8 cellular contexts compared by ENCODE assay signal in the genomic region with DNA sequence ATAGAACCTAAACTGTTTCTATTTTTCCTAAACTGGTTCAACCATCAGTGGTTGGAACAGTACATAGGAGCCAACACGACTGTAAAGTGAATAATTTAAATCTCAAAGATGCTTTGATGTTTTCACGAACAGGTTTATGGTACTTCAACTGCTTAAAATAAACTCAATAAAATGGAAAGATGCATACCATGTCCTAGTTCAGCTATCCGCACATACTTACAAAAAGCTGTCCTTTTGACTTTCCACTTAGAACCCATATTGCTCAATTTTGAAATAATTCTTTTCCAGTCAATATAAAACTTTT. TPM values are rescaled to one million over a fixed set of nuclear protein-coding genes. Genes with fewer than 3 reads are reported as not detected.
DNase-seq lines count a peak whose midpoint lies in the region; ATAC-seq and TF ChIP-seq lines count a peak whose summit lies in the region.

No MANE protein-coding gene starts in this region.

- CTCF ChIA-PET in SK-N-SH (lab: Yijun Ruan, JAX), result interaction anchor here (1.0 to 2.9 kb wide), 5 partner anchors 8 to 205 kb away, joined by 3 to 10 read pairs (median 4); no protein-coding TSS in a partner anchor

- H3K4me1 ChIP-seq in SK-N-SH (ENCODE audit: control insufficient read depth in 1 of 2, insufficient read depth in 2 of 2, low read depth in 1 of 2, low read length in 1 of 2) (peaks cover 0 to 10% of the 10 kb centered on the region in 2 experiments; a peak in 3 of 4 replicates), hepatocyte (ENCODE audit: insufficient read depth) (peaks cover 9% of the 10 kb centered on the region)

- H3K27me3 Mint-ChIP-seq in stimulated activated naive CD8-positive, alpha-beta T cell treated with anti-CD3 and anti-CD28 coated beads, Interleukin-15, amount 100 ng/mL, for 72 hours, result no peaks in the 10 kb centered on the region

- peak overlapping the region; percentile 97 to 98 for H3K4me3 Mint-ChIP-seq in stimulated activated naive CD8-positive, alpha-beta T cell treated with anti-CD3 and anti-CD28 coated beads, Interleukin-15, amount 100 ng/mL, for 72 hours

- H3K27ac ChIP-seq in SK-N-SH (ENCODE audit: low read depth in 2 of 2, low read length in 1 of 2), result peak overlapping the region; percentile 90 to 94
- peak overlapping the region; percentile 90 for H3K27ac ChIP-seq in VCaP
- peak overlapping the region; percentile 97 for H3K27ac ChIP-seq in hepatocyte

- H4K20me1 ChIP-seq in SK-N-SH (ENCODE audit: insufficient read depth), result peaks cover 28% of the 10 kb centered on the region
- H4K20me1 ChIP-seq in hepatocyte (ENCODE audit: insufficient read depth, poor library complexity, severe bottlenecking), result no peaks in the 10 kb centered on the region

- H3K4me3 ChIP-seq in SK-N-SH (ENCODE audit: low read depth in 2 of 2, low read length in 1 of 2) (peak overlapping the region; percentile 80 to 94), hepatocyte (peak overlapping the region; percentile 63)

- no peaks in the 10 kb centered on the region for H3K9me2 ChIP-seq in SK-N-SH
- no peaks in the 10 kb centered on the region for H3K9me2 ChIP-seq in hepatocyte (replicated peaks; ENCODE audit: insufficient read depth)

- peak overlapping the region; percentile 80; the same call in 1 of the 2 replicates for H2AFZ ChIP-seq in SK-N-SH (ENCODE audit: low read depth)
- peak overlapping the region; percentile 51 for H2AFZ ChIP-seq in hepatocyte

- TF ChIP-seq CTCF in SK-N-SH (IDR thresholded peaks at IDR 0.05), result no peak
- TF ChIP-seq CTCF in VCaP (conservative IDR thresholded peaks at IDR 0.05), result no peak
- no peak for TF ChIP-seq CTCF in hepatocyte (IDR thresholded peaks at IDR 0.05; ENCODE audit: poor library complexity)

- H3K27me3 ChIP-seq in SK-N-SH (ENCODE audit: insufficient read depth), result no peaks in the 10 kb centered on the region
- no peaks in the 10 kb centered on the region for H3K27me3 ChIP-seq in hepatocyte

- H3K9ac ChIP-seq in SK-N-SH, result peak overlapping the region; percentile 91

- H3K79me2 ChIP-seq in SK-N-SH (ENCODE audit: insufficient read depth), result peaks cover 56% of the 10 kb centered on the region
- peaks cover 47% of the 10 kb centered on the region for H3K79me2 ChIP-seq in hepatocyte

- POLR2A ChIA-PET in SK-N-SH (lab: Yijun Ruan, JAX), result no interaction called here

- no peak for TF ChIP-seq EP300 in SK-N-SH (IDR thresholded peaks at IDR 0.05; ENCODE audit: borderline replicate concordance in 1 of 2, low read depth in 1 of 2, low read length in 1 of 2)

- no peaks in the 10 kb centered on the region for H3K9me3 Mint-ChIP-seq in stimulated activated naive CD8-positive, alpha-beta T cell treated with anti-CD3 and anti-CD28 coated beads, Interleukin-15, amount 100 ng/mL, for 72 hours

- TF ChIP-seq RAD21 in SK-N-SH (IDR thresholded peaks at IDR 0.05; ENCODE audit: low read length), result no peak

- ATAC-seq in SK-N-SH treated with all-trans-retinoic acid at 6 μM for 48 hours (no peak; the same call in 2 of the 3 replicates), GM21447 (IDR thresholded peaks at IDR 0.05; ENCODE audit: unreplicated experiment) (no peak)
- ATAC-seq in stimulated activated naive CD8-positive, alpha-beta T cell treated with anti-CD3 and anti-CD28 coated beads, Interleukin-15, amount 100 ng/mL, for 72 hours, result no peak

- peaks cover 40% of the 10 kb centered on the region for H3K4me1 Mint-ChIP-seq in stimulated activated naive CD8-positive, alpha-beta T cell treated with anti-CD3 and anti-CD28 coated beads, Interleukin-15, amount 100 ng/mL, for 72 hours

- DNase-seq in SK-N-SH (no peak), hepatocyte (ENCODE audit: low spot score) (no peak), SW480 (ENCODE audit: low spot score) (no peak), NCI-H774 (lab: John Stamatoyannopoulos, UW) (no peak)
- DNase-seq in stimulated activated naive CD8-positive, alpha-beta T cell treated with anti-CD3 and anti-CD28 coated beads, Interleukin-15, amount 100 ng/mL, for 72 hours, result no peak

- 5% methylated on average over 3 of the region's 3 CpGs for WGBS in SK-N-SH (ENCODE audit: low lambda C conversion rate)
- 0% methylated on average over 3 of the region's 3 CpGs for WGBS in hepatocyte (ENCODE audit: low lambda C conversion rate, missing lambda C conversion rate)

- peak overlapping the region; percentile 95 for H3K27ac Mint-ChIP-seq in stimulated activated naive CD8-positive, alpha-beta T cell treated with anti-CD3 and anti-CD28 coated beads, Interleukin-15, amount 100 ng/mL, for 72 hours

- no peaks in the 10 kb centered on the region for H3K9me3 ChIP-seq in SK-N-SH
- no peaks in the 10 kb centered on the region for H3K9me3 ChIP-seq in hepatocyte (ENCODE audit: low read depth)

- H3K36me3 ChIP-seq in SK-N-SH (replicated peaks in 1 of 2; ENCODE audit: control insufficient read depth in 1 of 2, insufficient read depth in 2 of 2, low read length in 1 of 2) (peaks cover 6 to 8% of the 10 kb centered on the region in 2 experiments), hepatocyte (replicated peaks; ENCODE audit: insufficient read depth, low read depth) (no peaks in the 10 kb centered on the region)

- peak overlapping the region; percentile 86 for H3K4me2 ChIP-seq in SK-N-SH
- H3K4me2 ChIP-seq in hepatocyte, result peak overlapping the region; percentile 77

- H3F3A ChIP-seq in SK-N-SH (replicated peaks; ENCODE audit: insufficient read depth), result peaks cover 13% of the 10 kb centered on the region

TF ChIP-seq in SK-N-SH, 30 proteins besides CTCF, POLR2A, EP300 and RAD21 (continues in another document):
- TF ChIP-seq, protein P1, sequence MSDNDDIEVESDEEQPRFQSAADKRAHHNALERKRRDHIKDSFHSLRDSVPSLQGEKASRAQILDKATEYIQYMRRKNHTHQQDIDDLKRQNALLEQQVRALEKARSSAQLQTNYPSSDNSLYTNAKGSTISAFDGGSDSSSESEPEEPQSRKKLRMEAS (IDR thresholded peaks at IDR 0.05; ENCODE audit: low read depth), result no peak
- no peak for TF ChIP-seq CHD2 (IDR thresholded peaks at IDR 0.05; ENCODE audit: low read length, partially characterized antibody)
- TF ChIP-seq SMC3 (IDR thresholded peaks at IDR 0.05; ENCODE audit: low read depth, low read length), result no peak
- TF ChIP-seq MEF2A (IDR thresholded peaks at IDR 0.05; ENCODE audit: borderline replicate concordance, low read depth), result no peak
- TF ChIP-seq, protein P2, sequence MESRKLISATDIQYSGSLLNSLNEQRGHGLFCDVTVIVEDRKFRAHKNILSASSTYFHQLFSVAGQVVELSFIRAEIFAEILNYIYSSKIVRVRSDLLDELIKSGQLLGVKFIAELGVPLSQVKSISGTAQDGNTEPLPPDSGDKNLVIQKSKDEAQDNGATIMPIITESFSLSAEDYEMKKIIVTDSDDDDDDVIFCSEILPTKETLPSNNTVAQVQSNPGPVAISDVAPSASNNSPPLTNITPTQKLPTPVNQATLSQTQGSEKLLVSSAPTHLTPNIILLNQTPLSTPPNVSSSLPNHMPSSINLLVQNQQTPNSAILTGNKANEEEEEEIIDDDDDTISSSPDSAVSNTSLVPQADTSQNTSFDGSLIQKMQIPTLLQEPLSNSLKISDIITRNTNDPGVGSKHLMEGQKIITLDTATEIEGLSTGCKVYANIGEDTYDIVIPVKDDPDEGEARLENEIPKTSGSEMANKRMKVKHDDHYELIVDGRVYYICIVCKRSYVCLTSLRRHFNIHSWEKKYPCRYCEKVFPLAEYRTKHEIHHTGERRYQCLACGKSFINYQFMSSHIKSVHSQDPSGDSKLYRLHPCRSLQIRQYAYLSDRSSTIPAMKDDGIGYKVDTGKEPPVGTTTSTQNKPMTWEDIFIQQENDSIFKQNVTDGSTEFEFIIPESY (IDR thresholded peaks at IDR 0.05; ENCODE audit: borderline replicate concordance, low read depth), result no peak
- no peak for TF ChIP-seq FOSL2 (IDR thresholded peaks at IDR 0.05; ENCODE audit: borderline replicate concordance, low read depth)

TF ChIP-seq in SK-N-SH treated with all-trans-retinoic acid at 6 μM for 48 hours, 23 proteins besides CTCF, POLR2A, EP300 and RAD21:
- TF ChIP-seq OSR1 (CRISPR knock-in tag; IDR thresholded peaks at IDR 0.05), result no peak
- no peak for TF ChIP-seq TOX (CRISPR knock-in tag; IDR thresholded peaks at IDR 0.05; ENCODE audit: borderline replicate concordance)
- no peak for TF ChIP-seq CSDC2 (CRISPR knock-in tag; IDR thresholded peaks at IDR 0.05)
- TF ChIP-seq ARNTL (CRISPR knock-in tag; IDR thresholded peaks at IDR 0.05; ENCODE audit: borderline replicate concordance, low read depth), result no peak
- no peak for TF ChIP-seq ZNF565 (CRISPR knock-in tag; conservative IDR thresholded peaks at IDR 0.05; ENCODE audit: low read depth)
- TF ChIP-seq ZC3H10 (CRISPR knock-in tag; IDR thresholded peaks at IDR 0.05), result no peak
- no peak for TF ChIP-seq ZFP3 (CRISPR knock-in tag; IDR thresholded peaks at IDR 0.05)
- no peak for TF ChIP-seq ZFP30 (CRISPR knock-in tag; IDR thresholded peaks at IDR 0.05)
- TF ChIP-seq PPARA (CRISPR knock-in tag; IDR thresholded peaks at IDR 0.05; ENCODE audit: borderline replicate concordance), result no peak
- TF ChIP-seq, protein P3, sequence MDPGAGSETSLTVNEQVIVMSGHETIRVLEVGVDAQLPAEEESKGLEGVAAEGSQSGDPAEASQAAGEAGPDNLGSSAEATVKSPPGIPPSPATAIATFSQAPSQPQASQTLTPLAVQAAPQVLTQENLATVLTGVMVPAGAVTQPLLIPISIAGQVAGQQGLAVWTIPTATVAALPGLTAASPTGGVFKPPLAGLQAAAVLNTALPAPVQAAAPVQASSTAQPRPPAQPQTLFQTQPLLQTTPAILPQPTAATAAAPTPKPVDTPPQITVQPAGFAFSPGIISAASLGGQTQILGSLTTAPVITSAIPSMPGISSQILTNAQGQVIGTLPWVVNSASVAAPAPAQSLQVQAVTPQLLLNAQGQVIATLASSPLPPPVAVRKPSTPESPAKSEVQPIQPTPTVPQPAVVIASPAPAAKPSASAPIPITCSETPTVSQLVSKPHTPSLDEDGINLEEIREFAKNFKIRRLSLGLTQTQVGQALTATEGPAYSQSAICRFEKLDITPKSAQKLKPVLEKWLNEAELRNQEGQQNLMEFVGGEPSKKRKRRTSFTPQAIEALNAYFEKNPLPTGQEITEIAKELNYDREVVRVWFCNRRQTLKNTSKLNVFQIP (CRISPR knock-in tag; IDR thresholded peaks at IDR 0.05; ENCODE audit: borderline replicate concordance, low read depth), result no peak
- no peak for TF ChIP-seq ZNF8 (CRISPR knock-in tag; IDR thresholded peaks at IDR 0.05)
TF ChIP-seq in SK-N-SH treated with all-trans-retinoic acid at 6 μM for 48 hours: peak in this region for 0.

RNA-seq across cellular contexts. Expression of gene CMTM6, which starts 0.9 kb away (rescaled TPM):
- polyA plus RNA-seq in SK-N-SH (2012; rRNA removed) (29.8 and 37.8 TPM in 2 replicates), hepatocyte (82.7 TPM in 2 replicates)
- 54.7 and 70.8 TPM in 2 replicates for polyA plus RNA-seq in SK-N-SH (2012; cell fraction: cytosol; rRNA removed)
- polyA plus RNA-seq in SK-N-SH (2012; cell fraction: nucleus; rRNA removed), result 5.2 and 13.8 TPM in 2 replicates
- total RNA-seq in hepatocyte, result 125 and 133 TPM in 2 replicates
